ENCODE assay signal across 10 cellular contexts in the genomic region with DNA sequence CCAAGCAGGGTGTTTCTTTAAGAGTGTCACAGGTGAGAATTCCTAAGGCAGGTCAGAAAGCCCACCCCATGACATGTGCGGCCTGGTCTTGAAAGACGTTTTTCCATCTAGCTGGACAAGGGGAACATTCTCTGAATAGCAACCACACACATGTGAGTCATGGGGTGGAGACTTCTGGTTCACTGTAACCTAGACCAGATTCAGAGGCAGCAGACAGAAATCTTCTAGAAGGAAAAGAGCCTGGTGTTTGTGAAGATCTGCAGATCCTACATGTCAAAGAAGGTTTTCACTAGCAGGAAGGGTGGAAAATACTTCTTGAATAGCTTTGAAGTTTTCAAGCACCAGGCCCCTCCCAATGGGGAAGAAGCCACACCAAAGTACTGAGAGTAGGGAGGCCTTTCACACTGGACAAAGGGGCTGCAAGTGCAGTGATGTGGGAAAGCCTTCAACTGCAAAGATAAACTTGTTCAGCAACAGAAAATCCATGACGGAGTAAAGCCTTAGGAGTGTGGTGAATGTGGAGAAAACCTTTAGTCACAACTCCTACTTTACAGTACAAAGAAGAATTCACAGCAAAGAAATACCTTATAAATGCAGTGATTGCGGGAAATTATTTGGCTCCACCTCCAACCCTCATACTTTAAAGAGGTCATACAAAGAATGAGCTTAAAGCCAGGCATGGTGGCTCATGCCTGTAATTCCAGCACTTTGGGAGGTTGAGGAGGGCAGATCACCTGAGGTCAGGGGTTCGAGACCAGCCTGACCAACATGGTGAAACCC. TPM values are rescaled to one million over a fixed set of nuclear protein-coding genes. Genes with fewer than 3 reads are reported as not detected.
DNase-seq lines count a peak whose midpoint lies in the region; ATAC-seq, FAIRE-seq and TF ChIP-seq lines count a peak whose summit lies in the region.
"Had no signal": no experiment of that assay in that cellular context is flagged by ENCODE, and none has a peak within 500 bp of the region (broad histone marks: within the 10 kb centered on the region; RNA-seq: fewer than 3 reads in every experiment).

No MANE protein-coding gene starts in this region.

- intact Hi-C loops in mammary epithelial cell (cut with micrococcal nuclease): no loop called here

- H3K9ac ChIP-seq in mammary epithelial cell (ENCODE audit: insufficient read depth, low read length): peak overlapping the region; percentile 26

- WGBS in A549 (ENCODE audit: missing lambda C conversion rate): 78% methylated on average over 5 of the region's 5 CpGs
- 54% methylated on average over 5 of the region's 5 CpGs for WGBS in mammary epithelial cell (ENCODE audit: low coverage, missing lambda C conversion rate)

- no peak for TF ChIP-seq RAD21 in A549 (conservative IDR thresholded peaks at IDR 0.05 in 1 of 2, IDR thresholded peaks at IDR 0.05 in 1 of 2)

- FAIRE-seq in A549 (lab: Jason Lieb, UNC) (no peak), frontal cortex (lab: Jason Lieb, UNC) (no peak)

- BruUV-seq in mammary epithelial cell (replicated peaks; lab: Mats Ljungman, UMichigan): no TSS peak

- dilution Hi-C loops in mammary epithelial cell (cut with HindIII; ENCODE audit: low sequenced_read_pairs): no loop called here

- no peak overlapping the region for H3K4me3 ChIP-seq in A549
- H3K4me3 ChIP-seq in mammary epithelial cell (replicated peaks in 1 of 3; ENCODE audit: insufficient read depth in 1 of 3, low read depth in 2 of 3, low read length in 3 of 3): no peak overlapping the region

- no peak for TF ChIP-seq EP300 in A549 (IDR thresholded peaks at IDR 0.05)

- TF ChIP-seq POLR2A in A549 (IDR thresholded peaks at IDR 0.05; ENCODE audit: low read length): no peak

- peak overlapping the region; percentile 55 for H2AFZ ChIP-seq in mammary epithelial cell (ENCODE audit: low read depth, low read length)

- peak; percentile 75 to 81 for ATAC-seq in A549
- ATAC-seq in GM21619 (IDR thresholded peaks at IDR 0.05; ENCODE audit: unreplicated experiment): no peak

- peaks cover 34% of the 10 kb centered on the region for H3K4me1 ChIP-seq in A549
- H3K4me1 ChIP-seq in mammary epithelial cell (ENCODE audit: insufficient read depth, low read length): peaks cover 45% of the 10 kb centered on the region

- H3K9me3 ChIP-seq in A549: no peaks in the 10 kb centered on the region
- no peaks in the 10 kb centered on the region for H3K9me3 ChIP-seq in mammary epithelial cell (replicated peaks; ENCODE audit: insufficient read depth, low read length)

- TF ChIP-seq CTCF in A549 (IDR thresholded peaks at IDR 0.05) (no peak), mammary epithelial cell (conservative IDR thresholded peaks at IDR 0.05 in 1 of 2, IDR thresholded peaks at IDR 0.05 in 1 of 2; ENCODE audit: extremely low read depth in 1 of 2, insufficient read depth in 1 of 2, low read depth in 1 of 2, low read length in 2 of 2) (no peak)

- H3K4me2 ChIP-seq in A549 (peak overlapping the region; percentile 23), mammary epithelial cell (ENCODE audit: insufficient read depth, low read depth, low read length) (peak overlapping the region; percentile 66)

- in situ Hi-C loops in mammary epithelial cell (cut with MboI; ENCODE audit: low sequenced_read_pairs in 2 of 2): no loop called here

- H3K36me3 ChIP-seq in mammary epithelial cell (ENCODE audit: insufficient read depth, low read length): peaks cover 2% of the 10 kb centered on the region

- POLR2A ChIA-PET in A549 (lab: Yijun Ruan, JAX): no interaction called here

- peaks cover 95% of the 10 kb centered on the region for H3K79me2 ChIP-seq in mammary epithelial cell (ENCODE audit: insufficient read depth, low read length)

- H4K20me1 ChIP-seq in mammary epithelial cell (ENCODE audit: insufficient read depth, low read length): no peaks in the 10 kb centered on the region

- CTCF ChIA-PET in A549 (lab: Yijun Ruan, JAX) (interaction anchor here (0.8 to 1.0 kb wide), 2 partner anchors 10 to 504 kb away, joined by 3 read pairs; no protein-coding TSS in a partner anchor), mammary epithelial cell (lab: Charles Lee; ENCODE audit: low non-redundant PET) (no interaction called here)

- DNase-seq in A549 (ENCODE audit: low read depth in 1 of 2, low spot score in 1 of 2) (peak; percentile 28 to 47), HS-27A (ENCODE audit: low read depth) (peak; percentile 79), mammary epithelial cell (peak; percentile 86), kidney glomerular epithelial cell (lab: John Stamatoyannopoulos, UW) (peak; percentile 39), NCI-H345 treated with DMSO at 0.1 percent for 48 hours (lab: John Stamatoyannopoulos, UW; ENCODE audit: unreplicated experiment) (no peak), frontal cortex (ENCODE audit: low spot score in 2 of 2) (no peak)
- DNase-seq in activated naive CD4-positive, alpha-beta T cell treated with anti-CD3 and anti-CD28 coated beads, Interleukin-2, amount 50 U/mL, for 16 hours: no peak
- DNase-seq: activated CD4-positive, CD25-positive, alpha-beta regulatory T cell; Karpas-422 had no signal

- H3K27me3 ChIP-seq in mammary epithelial cell (ENCODE audit: insufficient read depth, low read length): no peaks in the 10 kb centered on the region

- H3K27ac ChIP-seq in A549: peak overlapping the region in 1 of 2 experiments; percentile 46; a peak in 3 of 6 replicates
- H3K27ac ChIP-seq in mammary epithelial cell (ENCODE audit: insufficient read depth, low read depth, low read length): peak overlapping the region; percentile 73

TF ChIP-seq in A549, 52 proteins besides CTCF, POLR2A, EP300 and RAD21:
- TF ChIP-seq HEYL (CRISPR knock-in tag; IDR thresholded peaks at IDR 0.05) (no peak), FOSL2 (IDR thresholded peaks at IDR 0.05) (no peak), FOSL2 (CRISPR knock-in tag; IDR thresholded peaks at IDR 0.05) (0 out of 2 replicates have a peak, but pooled peaks have one; percentile 15)

RNA-seq across cellular contexts. Expression of a gene that starts 17.6 kb away (rescaled TPM):
- polyA plus RNA-seq in A549 (2011; rRNA removed) (210 and 236 TPM in 2 replicates), A549 (2017; fragmentation: RNase III; extraction: RNeasy Plus Mini Kit Qiagen cat#74134 plus additional on column Dnase treatment) (177 to 200 TPM (median 196 TPM) in 3 replicates), mammary epithelial cell (96.2 TPM)
- 64.7 and 64.8 TPM in 2 replicates for polyA plus RNA-seq in A549 (2012; cell fraction: cytosol; rRNA removed)
- polyA plus RNA-seq in A549 (2012; cell fraction: nucleus; rRNA removed): 60.0 and 64.6 TPM in 2 replicates
- polyA minus RNA-seq in A549 (2011; rRNA and poly(A)+ RNA removed): 117 TPM in 2 replicates
- total RNA-seq in mammary epithelial cell (100 to 1,000 TPM; 108 to 163 TPM), frontal cortex (84.4 TPM)
- polyA minus RNA-seq in mammary epithelial cell: 183 TPM

RNA-seq across cellular contexts. Expression of a gene that starts 39.2 kb away (rescaled TPM):
- polyA plus RNA-seq in A549 (2011; rRNA removed): 4.8 and 7.0 TPM in 2 replicates
- 0.75 and 1.00 TPM in 2 replicates for polyA plus RNA-seq in A549 (2012; cell fraction: cytosol; rRNA removed)
- 1.2 TPM in 2 replicates for polyA plus RNA-seq in A549 (2012; cell fraction: nucleus; rRNA removed)
- 4.7 to 4.9 TPM (median 4.7 TPM) in 3 replicates for polyA plus RNA-seq in A549 (2017; fragmentation: RNase III; extraction: RNeasy Plus Mini Kit Qiagen cat#74134 plus additional on column Dnase treatment)
- polyA minus RNA-seq in A549 (2011; rRNA and poly(A)+ RNA removed): 7.3 and 9.6 TPM in 2 replicates
- 10 to 100 TPM; 17.5 to 30.7 TPM for total RNA-seq in mammary epithelial cell
- polyA plus RNA-seq in mammary epithelial cell: 7.4 TPM
- 14.4 TPM for polyA minus RNA-seq in mammary epithelial cell
- 31.8 TPM for total RNA-seq in frontal cortex

Comparison
In these comparisons a context has a peak if more than half of its experiments do, and no peak if none do; other contexts are left out.
1. DNase-seq: peak in A549 (2 of 2), HS-27A (single experiment), mammary epithelial cell (single experiment) and kidney glomerular epithelial cell (single experiment); none in NCI-H345 treated with DMSO at 0.1 percent for 48 hours (single experiment), frontal cortex (0 of 2) and activated naive CD4-positive, alpha-beta T cell treated with anti-CD3 and anti-CD28 coated beads, Interleukin-2, amount 50 U/mL, for 16 hours (single experiment).